ENCODE assay signal across 9 cellular contexts in genomic region chr7:127629268-127629854, GRCh38. TPM values are rescaled to one million over a fixed set of nuclear protein-coding genes. Genes with fewer than 3 reads are reported as not detected.
DNase-seq lines count a peak whose midpoint lies in the region; ATAC-seq and TF ChIP-seq lines count a peak whose summit lies in the region.
"Had no signal": no experiment of that assay in that cellular context is flagged by ENCODE, and none has a peak within 500 bp of the region (broad histone marks: within the 10 kb centered on the region; RNA-seq: fewer than 3 reads in every experiment).

No MANE protein-coding gene starts in this region.

- H3K9me3 ChIP-seq in DND-41 (ENCODE audit: insufficient read depth, low read length, severe bottlenecking) (no peaks in the 10 kb centered on the region), right lobe of liver (no peaks in the 10 kb centered on the region), ascending aorta (no peaks in the 10 kb centered on the region)

- no peak overlapping the region for H2AFZ ChIP-seq in DND-41 (ENCODE audit: low read depth, low read length)

- H3K79me2 ChIP-seq in DND-41 (ENCODE audit: insufficient read depth, low read length): no peaks in the 10 kb centered on the region

- H3K9ac ChIP-seq in DND-41 (ENCODE audit: low read depth, low read length): no peak overlapping the region

- DNase-seq in DND-41: peak; percentile 26
- DNase-seq in GM20000 (ENCODE audit: low spot score): no peak
- peak; percentile 69 for DNase-seq in NAMALWA (ENCODE audit: low spot score)
- DNase-seq in activated naive CD4-positive, alpha-beta T cell treated with Interleukin-2 at 50 U/mL for 16 hours: peak; percentile 22
- DNase-seq in right lobe of liver: peak in 1 of 3 donors; percentile 47
- DNase-seq in DMS114 treated with DMSO at 0.1 percent for 48 hours (lab: John Stamatoyannopoulos, UW; ENCODE audit: unreplicated experiment): no peak
- no peak for DNase-seq in NCI-H2171 treated with DMSO at 0.1 percent for 48 hours (lab: John Stamatoyannopoulos, UW)
- no peak for DNase-seq in ascending aorta (ENCODE audit: low spot score in 2 of 2)
- DNase-seq: left cardiac atrium had no signal

- H3K27me3 ChIP-seq in DND-41 (ENCODE audit: insufficient read depth, low read length, poor library complexity) (peaks cover 4% of the 10 kb centered on the region), right lobe of liver (no peaks in the 10 kb centered on the region), ascending aorta (no peaks in the 10 kb centered on the region)

- H3K4me2 ChIP-seq in DND-41 (ENCODE audit: insufficient read depth, low read length): no peak overlapping the region

- H3K4me3 ChIP-seq in DND-41 (ENCODE audit: low read depth in 1 of 2, low read length in 2 of 2) (no peak overlapping the region), right lobe of liver (no peak overlapping the region), ascending aorta (no peak overlapping the region)

- WGBS in right lobe of liver (ENCODE audit: insufficient coverage, low coverage, low lambda C conversion rate, missing lambda C conversion rate): 0% methylated on average over 4 of the region's 5 CpGs

- no peaks in the 10 kb centered on the region for H3K36me3 ChIP-seq in DND-41 (ENCODE audit: insufficient read depth, low read length)
- no peaks in the 10 kb centered on the region for H3K36me3 ChIP-seq in right lobe of liver
- no peaks in the 10 kb centered on the region for H3K36me3 ChIP-seq in ascending aorta

- peak; percentile 74 for ATAC-seq in DND-41 (ENCODE audit: insufficient read depth, low read depth)
- peak; percentile 82 to 93 (median 86) for ATAC-seq in right lobe of liver

- H3K4me1 ChIP-seq in DND-41 (ENCODE audit: insufficient read depth, low read length) (no peaks in the 10 kb centered on the region), right lobe of liver (no peaks in the 10 kb centered on the region), ascending aorta (peaks cover 0 to 7% of the 10 kb centered on the region in 2 donors)

- no peak for TF ChIP-seq POLR2A in right lobe of liver (IDR thresholded peaks at IDR 0.05)

- H3K27ac ChIP-seq in DND-41 (ENCODE audit: low read length): no peak overlapping the region
- H3K27ac ChIP-seq in right lobe of liver: no peak overlapping the region
- no peak overlapping the region for H3K27ac ChIP-seq in ascending aorta

- no peaks in the 10 kb centered on the region for H4K20me1 ChIP-seq in DND-41 (ENCODE audit: insufficient read depth, low read length)

- TF ChIP-seq CTCF in DND-41 (IDR thresholded peaks at IDR 0.05; ENCODE audit: borderline replicate concordance, extremely low read depth, low read length, poor library complexity, severe bottlenecking): peak; percentile 60
- TF ChIP-seq CTCF in GM20000 (IDR thresholded peaks at IDR 0.05; ENCODE audit: extremely low read depth, missing control alignments): peak; percentile 32
- TF ChIP-seq CTCF in right lobe of liver (IDR thresholded peaks at IDR 0.05): peak; percentile 40 to 59 (median 52)
- TF ChIP-seq CTCF in ascending aorta (IDR thresholded peaks at IDR 0.05): no peak

- intact Hi-C loops in right lobe of liver (cut with DNase I) (no loop called here), ascending aorta (cut with DNase I) (no loop called here)

RNA-seq across cellular contexts. Expression of gene PAX4, which starts 11.4 kb away (rescaled TPM):
- total RNA-seq in right lobe of liver (not detected), ascending aorta (not detected)
- total RNA-seq: left cardiac atrium had no signal

RNA-seq across cellular contexts. Expression of gene SND1, which starts 22.6 kb away (rescaled TPM):
- total RNA-seq in right lobe of liver: 100 to 1,000 TPM in 5 of 6 experiments, 10 to 100 TPM in 1; 77.5 to 150 (median 126) TPM
- total RNA-seq in ascending aorta: 93.8 TPM

RNA-seq across cellular contexts. Expression of gene FSCN3, which starts 35.8 kb away (rescaled TPM):
- total RNA-seq in right lobe of liver (1 to 10 TPM in 2 of 6 experiments, under 1 TPM in 1, not detected in 3; 0.68 to 1.5 (median 1.2) TPM), ascending aorta (not detected)

RNA-seq across cellular contexts. Expression of gene ARF5, which starts 41.1 kb away (rescaled TPM):
- total RNA-seq in right lobe of liver: 100 to 1,000 TPM in 1 of 6 experiments, 10 to 100 TPM in 5; 51.7 to 105 (median 60.8) TPM
- 264 TPM for total RNA-seq in ascending aorta

RNA-seq across cellular contexts. Expression of gene GCC1, which starts 44.0 kb away (rescaled TPM):
- total RNA-seq in right lobe of liver: 10 to 100 TPM in 3 of 6 experiments, 1 to 10 TPM in 3; 9.4 to 11.7 (median 10.0) TPM
- 11.2 TPM for total RNA-seq in ascending aorta

Comparison
In these comparisons a context has a peak if more than half of its experiments do, and no peak if none do; other contexts are left out.
1. DNase-seq: peak in DND-41 (single experiment), NAMALWA (single experiment) and activated naive CD4-positive, alpha-beta T cell treated with Interleukin-2 at 50 U/mL for 16 hours (single experiment); none in GM20000 (single experiment), DMS114 treated with DMSO at 0.1 percent for 48 hours (single experiment), NCI-H2171 treated with DMSO at 0.1 percent for 48 hours (single experiment) and ascending aorta (0 of 2).
2. CTCF ChIP-seq: peak in DND-41 (single experiment), GM20000 (single experiment) and right lobe of liver (4 of 4); none in ascending aorta (0 of 3).